9 cellular contexts compared by ENCODE assay signal in the genomic region with DNA sequence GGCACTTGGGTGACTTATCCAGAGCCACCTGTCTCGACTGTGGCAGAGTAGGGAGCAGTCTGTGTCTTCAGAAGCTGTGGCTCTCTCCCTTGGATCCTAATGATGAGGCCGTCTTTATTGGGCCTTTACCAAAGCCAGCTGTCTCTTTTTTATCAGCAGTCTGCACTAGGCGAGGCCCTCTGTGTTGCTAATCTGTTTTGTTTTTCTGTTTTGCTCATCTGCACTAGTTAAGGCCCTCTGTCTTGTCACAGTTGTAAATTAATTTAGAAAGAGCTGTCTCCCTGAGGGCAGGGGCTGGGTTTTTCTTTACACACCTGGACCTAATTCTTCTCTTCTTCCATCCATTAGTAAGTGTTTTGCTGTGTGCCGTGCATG. TPM values are rescaled to one million over a fixed set of nuclear protein-coding genes. Genes with fewer than 3 reads are reported as not detected.
DNase-seq lines count a peak whose midpoint lies in the region; ATAC-seq and TF ChIP-seq lines count a peak whose summit lies in the region.
"Had no signal": no experiment of that assay in that cellular context is flagged by ENCODE, and none has a peak within 500 bp of the region (broad histone marks: within the 10 kb centered on the region; RNA-seq: fewer than 3 reads in every experiment).

No MANE protein-coding gene starts in this region.

- no peak for ATAC-seq in activated T-cell treated with anti-CD3 and anti-CD28 coated beads, Interleukin-2, amount 50 U/mL, for 4 hours
- ATAC-seq in right cardiac atrium (peak in 1 of 2 donors; percentile 5), thoracic aorta (ENCODE audit: insufficient number of reproducible peaks, low FRiP score, low read depth) (no peak), upper lobe of left lung (ENCODE audit: low FRiP score in 2 of 2) (no peak)

- H3K27ac Mint-ChIP-seq in activated T-cell treated with anti-CD3 and anti-CD28 coated beads, Interleukin-2, amount 50 U/mL, for 24 hours = peak overlapping the region; percentile 64
- H3K27ac Mint-ChIP-seq in activated T-helper 1 cell treated with anti-CD3 and anti-CD28 coated beads, Interleukin-12 subunit alpha, Interleukin-12 subunit beta, Interleukin-2, Interleukin-4 antibody, amounts not matched to agents 30 ng/mL and 10 ng/mL and 1 ng/mL, durations not matched to agents 14 hours and 24 hours and 36 hours = no peak overlapping the region

- intact Hi-C loops in right cardiac atrium (cut with DNase I) = loop anchor here in 1 of 4 donors (5.0 kb wide), 1 partner anchor 44 kb away; a partner anchor contains a TSS
- intact Hi-C loops in activated T-helper 1 cell treated with anti-CD3 and anti-CD28 coated beads, Interleukin-12 subunit alpha, Interleukin-12 subunit beta, Interleukin-2, Interleukin-4 antibody, amounts not matched to agents 30 ng/mL and 10 ng/mL and 1 ng/mL, durations not matched to agents 14 hours and 24 hours and 36 hours (cut with micrococcal nuclease) = no loop called here

- H2AFZ ChIP-seq in GM23248 = no peak overlapping the region

- no peak overlapping the region for H3K4me2 ChIP-seq in GM23248 (ENCODE audit: unreplicated experiment)

- H3K4me3 ChIP-seq in right cardiac atrium (ENCODE audit: low read length) (no peak overlapping the region), thoracic aorta (no peak overlapping the region), upper lobe of left lung (no peak overlapping the region), GM23248 (no peak overlapping the region)
- H3K4me3 ChIP-seq: pancreas had no signal

- no peaks in the 10 kb centered on the region for H3K9me3 Mint-ChIP-seq in activated T-cell treated with anti-CD3 and anti-CD28 coated beads, Interleukin-2, amount 50 U/mL, for 24 hours
- no peaks in the 10 kb centered on the region for H3K9me3 Mint-ChIP-seq in activated T-cell treated with anti-CD3 and anti-CD28 coated beads, Interleukin-2, amount 50 U/mL, for 4 hours
- H3K9me3 Mint-ChIP-seq in activated T-helper 1 cell treated with anti-CD3 and anti-CD28 coated beads, Interleukin-12 subunit alpha, Interleukin-12 subunit beta, Interleukin-2, Interleukin-4 antibody, amounts not matched to agents 30 ng/mL and 10 ng/mL and 1 ng/mL, durations not matched to agents 14 hours and 24 hours and 36 hours = no peaks in the 10 kb centered on the region

- no peak overlapping the region for H3K4me3 Mint-ChIP-seq in activated T-cell treated with anti-CD3 and anti-CD28 coated beads, Interleukin-2, amount 50 U/mL, for 24 hours
- no peak overlapping the region for H3K4me3 Mint-ChIP-seq in activated T-cell treated with anti-CD3 and anti-CD28 coated beads, Interleukin-2, amount 50 U/mL, for 4 hours
- H3K4me3 Mint-ChIP-seq in activated T-helper 1 cell treated with anti-CD3 and anti-CD28 coated beads, Interleukin-12 subunit alpha, Interleukin-12 subunit beta, Interleukin-2, Interleukin-4 antibody, amounts not matched to agents 30 ng/mL and 10 ng/mL and 1 ng/mL, durations not matched to agents 14 hours and 24 hours and 36 hours = no peak overlapping the region

- WGBS in right cardiac atrium = 35% methylated on average over 4 of the region's 4 CpGs
- 77 to 80% methylated on average over 3 to 4 of the region's 4 CpGs for WGBS in upper lobe of left lung, 2 donors
- WGBS in GM23248 (ENCODE audit: low coverage in 1 of 2, low lambda C conversion rate in 2 of 2, missing lambda C conversion rate in 2 of 2), 2 experiments = 51 to 58% methylated on average over 4 of the region's 4 CpGs

- H3K9me3 ChIP-seq in right cardiac atrium (ENCODE audit: control insufficient read depth, low read length) (no peaks in the 10 kb centered on the region), thoracic aorta (no peaks in the 10 kb centered on the region), upper lobe of left lung (no peaks in the 10 kb centered on the region), GM23248 (ENCODE audit: low read depth) (no peaks in the 10 kb centered on the region)
- H3K9me3 ChIP-seq: pancreas had no signal

- H4K20me1 ChIP-seq in GM23248 (ENCODE audit: insufficient read depth) = no peaks in the 10 kb centered on the region

- peaks cover 50% of the 10 kb centered on the region for H3K4me1 Mint-ChIP-seq in activated T-cell treated with anti-CD3 and anti-CD28 coated beads, Interleukin-2, amount 50 U/mL, for 24 hours (ENCODE audit: low read depth)
- H3K4me1 Mint-ChIP-seq in activated T-cell treated with anti-CD3 and anti-CD28 coated beads, Interleukin-2, amount 50 U/mL, for 4 hours (ENCODE audit: low read depth) = peaks cover 45% of the 10 kb centered on the region
- peaks cover 28% of the 10 kb centered on the region for H3K4me1 Mint-ChIP-seq in activated T-helper 1 cell treated with anti-CD3 and anti-CD28 coated beads, Interleukin-12 subunit alpha, Interleukin-12 subunit beta, Interleukin-2, Interleukin-4 antibody, amounts not matched to agents 30 ng/mL and 10 ng/mL and 1 ng/mL, durations not matched to agents 14 hours and 24 hours and 36 hours (ENCODE audit: low read depth)

- TF ChIP-seq CTCF in thoracic aorta (IDR thresholded peaks at IDR 0.05) (no peak), upper lobe of left lung (IDR thresholded peaks at IDR 0.05) (no peak)

- no peaks in the 10 kb centered on the region for H3K27me3 Mint-ChIP-seq in activated T-cell treated with anti-CD3 and anti-CD28 coated beads, Interleukin-2, amount 50 U/mL, for 24 hours
- no peaks in the 10 kb centered on the region for H3K27me3 Mint-ChIP-seq in activated T-cell treated with anti-CD3 and anti-CD28 coated beads, Interleukin-2, amount 50 U/mL, for 4 hours (ENCODE audit: low read depth)
- H3K27me3 Mint-ChIP-seq in activated T-helper 1 cell treated with anti-CD3 and anti-CD28 coated beads, Interleukin-12 subunit alpha, Interleukin-12 subunit beta, Interleukin-2, Interleukin-4 antibody, amounts not matched to agents 30 ng/mL and 10 ng/mL and 1 ng/mL, durations not matched to agents 14 hours and 24 hours and 36 hours (ENCODE audit: insufficient read depth) = no peaks in the 10 kb centered on the region

- no peak for DNase-seq in activated T-cell treated with anti-CD3 and anti-CD28 coated beads, Interleukin-2, amount 50 U/mL, for 24 hours
- no peak for DNase-seq in activated T-cell treated with anti-CD3 and anti-CD28 coated beads, Interleukin-2, amount 50 U/mL, for 4 hours
- peak; percentile 24 for DNase-seq in LHCN-M2 (ENCODE audit: low read depth)
- DNase-seq in right cardiac atrium = no peak
- no peak for DNase-seq in thoracic aorta (ENCODE audit: low spot score)
- DNase-seq in upper lobe of left lung = no peak
- no peak for DNase-seq in activated T-helper 1 cell treated with anti-CD3 and anti-CD28 coated beads, Interleukin-12 subunit alpha, Interleukin-12 subunit beta, Interleukin-2, Interleukin-4 antibody, amounts not matched to agents 30 ng/mL and 10 ng/mL and 1 ng/mL, durations not matched to agents 14 hours and 24 hours and 36 hours (ENCODE audit: low spot score)
- no peak for DNase-seq in GM23248
- DNase-seq: pancreas had no signal

- peaks cover 44% of the 10 kb centered on the region for H3K79me2 ChIP-seq in GM23248 (ENCODE audit: insufficient read depth)

- no peaks in the 10 kb centered on the region for H3F3A ChIP-seq in GM23248 (ENCODE audit: insufficient read depth)

- H3K27me3 ChIP-seq in right cardiac atrium (ENCODE audit: control insufficient read depth, insufficient read depth) = no peaks in the 10 kb centered on the region
- no peaks in the 10 kb centered on the region for H3K27me3 ChIP-seq in thoracic aorta (replicated peaks; ENCODE audit: insufficient read depth)
- H3K27me3 ChIP-seq in upper lobe of left lung = no peaks in the 10 kb centered on the region
- H3K27me3 ChIP-seq in GM23248 (replicated peaks; ENCODE audit: insufficient read depth) = no peaks in the 10 kb centered on the region
- H3K27me3 ChIP-seq: pancreas had no signal

- no peak for TF ChIP-seq POLR2A in upper lobe of left lung (IDR thresholded peaks at IDR 0.05)

- H3K9ac ChIP-seq in GM23248 = no peak overlapping the region

- in situ Hi-C loops in GM23248 (cut with MboI) = no loop called here

- H3K36me3 Mint-ChIP-seq in activated T-cell treated with anti-CD3 and anti-CD28 coated beads, Interleukin-2, amount 50 U/mL, for 24 hours (ENCODE audit: low read depth) = peaks cover 42% of the 10 kb centered on the region
- H3K36me3 Mint-ChIP-seq in activated T-cell treated with anti-CD3 and anti-CD28 coated beads, Interleukin-2, amount 50 U/mL, for 4 hours (ENCODE audit: insufficient read depth) = peaks cover 12% of the 10 kb centered on the region
- H3K36me3 Mint-ChIP-seq in activated T-helper 1 cell treated with anti-CD3 and anti-CD28 coated beads, Interleukin-12 subunit alpha, Interleukin-12 subunit beta, Interleukin-2, Interleukin-4 antibody, amounts not matched to agents 30 ng/mL and 10 ng/mL and 1 ng/mL, durations not matched to agents 14 hours and 24 hours and 36 hours (ENCODE audit: low read depth) = peaks cover 11% of the 10 kb centered on the region

- H3K9me2 ChIP-seq in GM23248 (ENCODE audit: insufficient read depth) = no peaks in the 10 kb centered on the region

- no peak for TF ChIP-seq EP300 in upper lobe of left lung (IDR thresholded peaks at IDR 0.05)

- H3K27ac ChIP-seq in right cardiac atrium (ENCODE audit: low read length) (peak overlapping the region; percentile 70), thoracic aorta (peak overlapping the region; percentile 3 to 38), upper lobe of left lung (peak overlapping the region in 1 of 4 donors; percentile 46), GM23248 (no peak overlapping the region)
- H3K27ac ChIP-seq: pancreas had no signal

- peaks cover 47% of the 10 kb centered on the region for H3K4me1 ChIP-seq in right cardiac atrium (ENCODE audit: control insufficient read depth, insufficient read depth, low read length)
- H3K4me1 ChIP-seq in thoracic aorta (ENCODE audit: control insufficient read depth in 1 of 2, low read depth in 2 of 2) = peaks cover 37 to 76% of the 10 kb centered on the region in 2 donors
- H3K4me1 ChIP-seq in upper lobe of left lung = peaks cover 38 to 71% (median 49%) of the 10 kb centered on the region in 4 donors
- H3K4me1 ChIP-seq in GM23248 (ENCODE audit: insufficient read depth) = peaks cover 10% of the 10 kb centered on the region; the same call in 1 of the 2 replicates
- H3K4me1 ChIP-seq: pancreas had no signal

- H3K36me3 ChIP-seq in thoracic aorta (peaks cover 6% of the 10 kb centered on the region), upper lobe of left lung (peaks cover 0 to 30% (median 14%) of the 10 kb centered on the region in 4 donors), GM23248 (ENCODE audit: low read depth) (no peaks in the 10 kb centered on the region)
- H3K36me3 ChIP-seq: pancreas had no signal

RNA-seq across cellular contexts. Expression of a gene that starts 45.0 kb away (rescaled TPM):
- total RNA-seq in activated T-cell treated with anti-CD3 and anti-CD28 coated beads, Interleukin-2, amount 50 U/mL, for 4 hours = 10 to 100 TPM; 31.3 to 37.6 (median 35.3) TPM
- total RNA-seq in LHCN-M2 (2014; rRNA removed) (17.5 and 19.7 TPM in 2 replicates), right cardiac atrium (10 to 100 TPM; 79.4 to 98.6 (median 88.2) TPM), thoracic aorta (10 to 100 TPM; 63.6 to 85.6 TPM), upper lobe of left lung (10 to 100 TPM; 26.2 to 64.0 (median 40.6) TPM)
- 14.1 TPM for polyA plus RNA-seq in LHCN-M2 (2012)
- polyA plus RNA-seq in right cardiac atrium (29.1 TPM), GM23248 (2016; fragmentation: Nextera tagmentation; extraction: Ambion mirVana) (29.4 and 32.1 TPM in 2 replicates)
- 39.8 and 42.5 TPM in 2 replicates for total RNA-seq in activated T-helper 1 cell treated with anti-CD3 and anti-CD28 coated beads, Interleukin-12 subunit alpha, Interleukin-12 subunit beta, Interleukin-2, Interleukin-4 antibody, amounts not matched to agents 30 ng/mL and 10 ng/mL and 1 ng/mL, durations not matched to agents 14 hours and 24 hours and 36 hours
- 31.6 and 37.1 TPM in 2 replicates for total RNA-seq in GM23248 (2014; rRNA removed; shearing (Covaris generic))

RNA-seq across cellular contexts. Expression of a gene that starts 52.0 kb away (rescaled TPM):
- 100 to 1,000 TPM; 368 to 469 (median 411) TPM for total RNA-seq in activated T-cell treated with anti-CD3 and anti-CD28 coated beads, Interleukin-2, amount 50 U/mL, for 4 hours
- total RNA-seq in LHCN-M2 (2014; rRNA removed) (395 and 397 TPM in 2 replicates), right cardiac atrium (10 to 100 TPM; 19.4 to 36.8 (median 25.7) TPM), thoracic aorta (10 to 100 TPM; 20.5 to 39.7 TPM), upper lobe of left lung (10 to 100 TPM; 15.5 to 55.9 (median 42.3) TPM)
- polyA plus RNA-seq in LHCN-M2 (2012) = 143 TPM
- polyA plus RNA-seq in right cardiac atrium (41.4 TPM), GM23248 (2016; fragmentation: Nextera tagmentation; extraction: Ambion mirVana) (84.8 and 88.1 TPM in 2 replicates)
- total RNA-seq in activated T-helper 1 cell treated with anti-CD3 and anti-CD28 coated beads, Interleukin-12 subunit alpha, Interleukin-12 subunit beta, Interleukin-2, Interleukin-4 antibody, amounts not matched to agents 30 ng/mL and 10 ng/mL and 1 ng/mL, durations not matched to agents 14 hours and 24 hours and 36 hours = 512 and 519 TPM in 2 replicates
- total RNA-seq in GM23248 (2014; rRNA removed; shearing (Covaris generic)) = 116 and 117 TPM in 2 replicates

RNA-seq across cellular contexts. Expression of a gene that starts 58.9 kb away (rescaled TPM):
- total RNA-seq in activated T-cell treated with anti-CD3 and anti-CD28 coated beads, Interleukin-2, amount 50 U/mL, for 4 hours = 10 to 100 TPM; 54.0 to 63.6 (median 59.7) TPM
- total RNA-seq in LHCN-M2 (2014; rRNA removed) (111 and 137 TPM in 2 replicates), right cardiac atrium (100 to 1,000 TPM in 3 of 4 donors, 10 to 100 TPM in 1; 98.7 to 116 (median 110) TPM), thoracic aorta (100 to 1,000 TPM in 1 of 2 donors, 10 to 100 TPM in 1; 62.8 to 114 TPM), upper lobe of left lung (10 to 100 TPM; 24.5 to 88.1 (median 70.0) TPM)
- polyA plus RNA-seq in LHCN-M2 (2012) = 100 TPM
- polyA plus RNA-seq in right cardiac atrium (178 TPM), GM23248 (2016; fragmentation: Nextera tagmentation; extraction: Ambion mirVana) (233 and 249 TPM in 2 replicates)
- 80.3 and 82.1 TPM in 2 replicates for total RNA-seq in activated T-helper 1 cell treated with anti-CD3 and anti-CD28 coated beads, Interleukin-12 subunit alpha, Interleukin-12 subunit beta, Interleukin-2, Interleukin-4 antibody, amounts not matched to agents 30 ng/mL and 10 ng/mL and 1 ng/mL, durations not matched to agents 14 hours and 24 hours and 36 hours
- total RNA-seq in GM23248 (2014; rRNA removed; shearing (Covaris generic)) = 171 and 174 TPM in 2 replicates
